ENCODE assay signal across 11 cellular contexts in the genomic region with DNA sequence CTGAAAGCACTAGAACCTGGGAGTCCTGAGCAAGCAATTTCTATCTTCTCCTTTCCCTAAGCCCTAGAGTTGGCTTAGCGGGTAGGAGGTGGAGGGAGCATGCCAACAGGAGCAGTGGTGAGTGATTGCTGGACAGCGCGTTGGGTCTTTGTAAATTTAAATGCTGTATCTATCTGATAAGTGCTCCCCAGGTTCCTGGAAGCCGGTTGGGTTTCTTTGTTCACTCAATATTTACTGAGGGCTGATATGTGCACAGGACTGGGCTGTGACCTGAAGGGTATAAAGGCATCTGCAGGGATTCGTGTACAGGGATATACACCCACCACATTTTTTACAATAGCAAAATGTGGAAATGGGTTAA. TPM values are rescaled to one million over a fixed set of nuclear protein-coding genes. Genes with fewer than 3 reads are reported as not detected.
DNase-seq lines count a peak whose midpoint lies in the region; ATAC-seq and TF ChIP-seq lines count a peak whose summit lies in the region.
"Had no signal": no experiment of that assay in that cellular context is flagged by ENCODE, and none has a peak within 500 bp of the region (broad histone marks: within the 10 kb centered on the region; RNA-seq: fewer than 3 reads in every experiment).

No MANE protein-coding gene starts in this region.

- DNase-seq in AG04450 (ENCODE audit: low read depth, low spot score): no peak
- DNase-seq in HFFc6: no peak
- peak; percentile 61 to 81 (median 71) for DNase-seq in body of pancreas
- no peak for DNase-seq in lung (ENCODE audit: low spot score)
- no peak for DNase-seq in stimulated activated CD4-positive, alpha-beta T cell treated with anti-CD3 and anti-CD28 coated beads, Interleukin-15, amount 100 ng/mL, for 24 hours
- DNase-seq in NCI-H774 (lab: John Stamatoyannopoulos, UW): no peak
- no peak for DNase-seq in germinal center (ENCODE audit: low spot score)
- DNase-seq in NCI-H2196 treated with DMSO at 0.1 percent for 48 hours (lab: John Stamatoyannopoulos, UW; ENCODE audit: unreplicated experiment): no peak
- DNase-seq: DMS79, NCI-H1930 had no signal

- H3K27ac ChIP-seq in AG04450 (ENCODE audit: low read depth, low read length) (no peak overlapping the region), body of pancreas (peak overlapping the region; percentile 48 to 90 (median 66)), lung (ENCODE audit: low read depth in 1 of 2, low read length in 1 of 2) (peak overlapping the region in 1 of 2 donors; percentile 13)

- POLR2A ChIA-PET in AG04450 (lab: Yijun Ruan, JAX): no interaction called here

- H3K36me3 ChIP-seq in body of pancreas (replicated peaks in 1 of 2; ENCODE audit: insufficient read depth in 1 of 2, low read depth in 2 of 2) (no peaks in the 10 kb centered on the region), lung (ENCODE audit: control insufficient read depth in 2 of 2, insufficient read depth in 2 of 2, low read length in 2 of 2) (no peaks in the 10 kb centered on the region)

- peak overlapping the region; percentile 98 for H3K4me3 Mint-ChIP-seq in HFFc6

- H3K4me1 ChIP-seq in body of pancreas (peaks cover 61% of the 10 kb centered on the region), lung (ENCODE audit: control insufficient read depth in 2 of 2, insufficient read depth in 2 of 2, low read length in 2 of 2) (peaks cover 3 to 13% of the 10 kb centered on the region in 2 donors)

- H3K27ac Mint-ChIP-seq in HFFc6: no peak overlapping the region

- intact Hi-C loops in body of pancreas (cut with DNase I): no loop called here

- H3K27me3 Mint-ChIP-seq in HFFc6 (ENCODE audit: insufficient read depth): peaks cover 6% of the 10 kb centered on the region; the same call in 1 of the 2 replicates

- TF ChIP-seq CTCF in AG04450 (IDR thresholded peaks at IDR 0.05; ENCODE audit: low read depth, low read length): no peak
- TF ChIP-seq CTCF in HFFc6 (IDR thresholded peaks at IDR 0.05): no peak
- no peak for TF ChIP-seq CTCF in body of pancreas (IDR thresholded peaks at IDR 0.05)
- no peak for TF ChIP-seq CTCF in lung (IDR thresholded peaks at IDR 0.05; ENCODE audit: control extremely low read depth, extremely low read depth)

- 0 out of 2 replicates have a peak, but pooled peaks cover 6% of the 10 kb centered on the region for H3K36me3 Mint-ChIP-seq in HFFc6 (ENCODE audit: low read depth)

- CTCF ChIA-PET in AG04450 (lab: Charles Lee): no interaction called here

- H3K27me3 ChIP-seq in AG04450 (ENCODE audit: control insufficient read depth, insufficient read depth, low read length) (no peaks in the 10 kb centered on the region), body of pancreas (no peaks in the 10 kb centered on the region), lung (ENCODE audit: control insufficient read depth, insufficient read depth) (no peaks in the 10 kb centered on the region)

- no peaks in the 10 kb centered on the region for H3K9me3 Mint-ChIP-seq in HFFc6

- no peak for TF ChIP-seq POLR2A in body of pancreas (IDR thresholded peaks at IDR 0.05)

- H3K4me3 ChIP-seq in AG04450 (ENCODE audit: low read depth, low read length) (peak overlapping the region; percentile 95; the same call in 1 of the 2 replicates), body of pancreas (no peak overlapping the region), lung (peak overlapping the region; percentile 26)

- WGBS in body of pancreas, 2 donors: 10 to 31% methylated on average over 5 of the region's 5 CpGs
- 51 to 84% methylated on average over 5 of the region's 5 CpGs for WGBS in lung, 2 donors

- peak; percentile 40 for ATAC-seq in body of pancreas
- ATAC-seq in lung (ENCODE audit: insufficient read depth, low FRiP score): no peak

- peaks cover 28% of the 10 kb centered on the region for H3K4me1 Mint-ChIP-seq in HFFc6 (ENCODE audit: low read depth)

- H3K9me3 ChIP-seq in AG04450 (ENCODE audit: control insufficient read depth, insufficient read depth, low read length): no peaks in the 10 kb centered on the region; the same call in 1 of the 2 replicates
- H3K9me3 ChIP-seq in body of pancreas: no peaks in the 10 kb centered on the region
- no peaks in the 10 kb centered on the region for H3K9me3 ChIP-seq in lung (ENCODE audit: control insufficient read depth in 2 of 2, insufficient read depth in 1 of 2, low read length in 1 of 2)

RNA-seq across cellular contexts. Expression of gene PDIA5, which starts 2.2 kb away (rescaled TPM):
- 33.1 and 35.5 TPM in 2 replicates for polyA plus RNA-seq in AG04450 (2011; rRNA removed)
- polyA minus RNA-seq in AG04450 (2011; rRNA and poly(A)+ RNA removed): 16.9 and 19.4 TPM in 2 replicates
- 10 to 100 TPM; 30.7 to 49.0 (median 38.1) TPM for total RNA-seq in HFFc6 (2021; fragmentation: NEBNext Ultra II Directional; extraction: Animal tissue kit (Norgen Biotek cat#: 25700))
- 10 to 100 TPM; 28.8 to 73.2 TPM for total RNA-seq in body of pancreas
- 10 to 100 TPM; 35.9 to 38.6 TPM for total RNA-seq in lung
- 10 to 100 TPM; 15.5 to 25.5 TPM for polyA plus RNA-seq in lung

RNA-seq across cellular contexts. Expression of gene SEMA5B, which starts 41.4 kb away (rescaled TPM):
- polyA plus RNA-seq in AG04450 (2011; rRNA removed): not detected in 2 replicates
- polyA minus RNA-seq in AG04450 (2011; rRNA and poly(A)+ RNA removed): not detected in 2 replicates
- total RNA-seq in HFFc6 (2021; fragmentation: NEBNext Ultra II Directional; extraction: Animal tissue kit (Norgen Biotek cat#: 25700)): not detected
- total RNA-seq in body of pancreas: 10 to 100 TPM in 1 of 2 donors, 1 to 10 TPM in 1; 1.0 to 15.2 TPM
- 1 to 10 TPM in 1 of 2 donors, under 1 TPM in 1; 0.31 to 2.2 TPM for total RNA-seq in lung
- under 1 TPM; 0.30 to 0.65 TPM for polyA plus RNA-seq in lung
- total RNA-seq: SK-MEL-5 had no signal

Comparison
In these comparisons a context has a peak if more than half of its experiments do, and no peak if none do; other contexts are left out.
1. DNase-seq: peak in body of pancreas (4 of 4); none in AG04450 (single experiment), HFFc6 (single experiment), lung (single experiment), stimulated activated CD4-positive, alpha-beta T cell treated with anti-CD3 and anti-CD28 coated beads, Interleukin-15, amount 100 ng/mL, for 24 hours (single experiment), NCI-H774 (single experiment), germinal center (single experiment) and NCI-H2196 treated with DMSO at 0.1 percent for 48 hours (single experiment).
2. H3K4me3 ChIP-seq: peak in AG04450 (single experiment) and lung (single experiment); none in body of pancreas (0 of 2).